In the genomic region with DNA sequence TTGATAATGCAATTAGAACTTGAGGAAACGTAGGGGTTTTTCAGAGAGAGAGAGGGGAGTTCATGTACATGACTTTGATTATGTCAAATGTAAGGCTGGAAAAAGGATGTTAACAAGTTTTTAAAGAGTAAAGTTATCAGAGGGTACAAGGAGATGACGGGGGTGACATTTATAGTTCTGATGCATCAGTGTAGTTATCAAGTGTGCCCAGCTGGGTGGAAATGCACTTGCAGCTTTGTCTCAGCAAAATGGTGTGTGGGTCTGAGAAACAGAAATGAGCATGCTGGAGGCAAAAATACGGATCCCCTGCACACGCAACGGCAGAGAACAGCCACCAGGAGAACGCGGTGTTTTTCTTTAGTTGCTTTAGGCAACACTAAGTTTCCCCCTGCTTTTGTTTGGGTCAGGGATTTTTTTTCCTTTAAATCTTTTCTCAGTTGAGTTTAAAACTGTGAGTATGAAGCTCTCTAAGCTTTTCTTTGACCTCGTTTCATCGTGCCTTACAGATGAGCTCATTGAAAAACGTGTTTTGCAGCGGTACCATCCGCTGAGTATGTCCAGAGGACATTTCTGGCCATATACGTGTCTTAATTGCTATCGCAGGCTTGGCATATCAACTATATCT, we compare ENCODE assay signal across 11 cellular contexts.
DNase-seq lines count a peak whose midpoint lies in the region; ATAC-seq and TF ChIP-seq lines count a peak whose summit lies in the region.
"Had no signal": no experiment of that assay in that cellular context is flagged by ENCODE, and none has a peak within 500 bp of the region (broad histone marks: within the 10 kb centered on the region; RNA-seq: fewer than 3 reads in every experiment).

No MANE protein-coding gene starts in this region.

- H3K27ac ChIP-seq in heart right ventricle: peak overlapping the region in 6 of 10 donors; percentile 1 to 54 (median 18)

- ATAC-seq in heart right ventricle (peak in 6 of 8 donors; percentile 38 to 72 (median 48)), sciatic nerve (peak; percentile 56), HG03025 (IDR thresholded peaks at IDR 0.05; ENCODE audit: low FRiP score, unreplicated experiment) (no peak)

- intact Hi-C loops in heart right ventricle (cut with DNase I) (no loop called here), sciatic nerve (cut with DNase I) (loop anchor here (5.0 kb wide), 1 partner anchor 533 kb away; no protein-coding TSS in a partner anchor)

- DNase-seq in ELF-1 (ENCODE audit: low read depth, low spot score): peak; percentile 15
- DNase-seq in amniotic stem cell (lab: John Stamatoyannopoulos, UW): peak; percentile 53
- DNase-seq in heart right ventricle: no peak
- DNase-seq in sciatic nerve (ENCODE audit: low spot score): no peak
- no peak for DNase-seq in cerebellar nuclear complex (lab: John Stamatoyannopoulos, UW)
- no peak for DNase-seq in GM19240 (ENCODE audit: insufficient read length, low spot score)
- no peak for DNase-seq in HT-29 (ENCODE audit: low spot score)
- DNase-seq: activated CD4-positive, alpha-beta memory T cell treated with anti-CD3 and anti-CD28 coated beads, Interleukin-2, amount 10 ng/mL, durations not matched to agents 7 days and 5 days; Karpas-422; NCI-H526 treated with DMSO at 0.1 percent for 48 hours had no signal

- H3K27me3 ChIP-seq in heart right ventricle: no peaks in the 10 kb centered on the region

- H3K4me1 ChIP-seq in heart right ventricle: peaks cover 7 to 39% (median 29%) of the 10 kb centered on the region in 9 donors

- H3K9me3 ChIP-seq in heart right ventricle: no peaks in the 10 kb centered on the region

- TF ChIP-seq CTCF in heart right ventricle (IDR thresholded peaks at IDR 0.05): peak in 1 of 9 donors; percentile 10

- H3K36me3 ChIP-seq in heart right ventricle: no peaks in the 10 kb centered on the region

- 41 to 42% methylated on average over 14 of the region's 14 CpGs for WGBS in heart right ventricle, 2 donors

- H3K4me3 ChIP-seq in heart right ventricle: no peak overlapping the region

Comparison
In these comparisons a context has a peak if more than half of its experiments do, and no peak if none do; other contexts are left out.
1. DNase-seq: peak in ELF-1 (single experiment) and amniotic stem cell (single experiment); none in heart right ventricle (0 of 2), sciatic nerve (single experiment), cerebellar nuclear complex (0 of 2), GM19240 (single experiment) and HT-29 (single experiment).